ENCODE assay signal across 9 cellular contexts in genomic region chr2:100281521-100282438, GRCh38. TPM values are rescaled to one million over a fixed set of nuclear protein-coding genes. Genes with fewer than 3 reads are reported as not detected.
A peak's percentile ranks its signal among the peaks of the same experiment; 100 is the strongest.
DNase-seq lines count a peak whose midpoint lies in the region; ATAC-seq and TF ChIP-seq lines count a peak whose summit lies in the region.
"Had no signal": no experiment of that assay in that cellular context is flagged by ENCODE, and none has a peak within 500 bp of the region (broad histone marks: within the 10 kb centered on the region; RNA-seq: fewer than 3 reads in every experiment).

No MANE protein-coding gene starts in this region.

- peak; percentile 50 for ATAC-seq in activated CD8-positive, alpha-beta T cell treated with anti-CD3 and anti-CD28 coated beads for 36 hours
- ATAC-seq in mucosa of descending colon (no peak), left lobe of liver (no peak)

- H3K36me3 Mint-ChIP-seq in HFFc6 (ENCODE audit: low read depth) = no peaks in the 10 kb centered on the region
- no peaks in the 10 kb centered on the region for H3K36me3 Mint-ChIP-seq in activated CD8-positive, alpha-beta T cell treated with anti-CD3 and anti-CD28 coated beads for 36 hours (ENCODE audit: low read depth)
- peaks cover 49% of the 10 kb centered on the region for H3K36me3 Mint-ChIP-seq in Calu3 (ENCODE audit: insufficient read depth, unreplicated experiment)

- no peaks in the 10 kb centered on the region for H3K9me3 Mint-ChIP-seq in HFFc6
- H3K9me3 Mint-ChIP-seq in activated CD8-positive, alpha-beta T cell treated with anti-CD3 and anti-CD28 coated beads for 36 hours = no peaks in the 10 kb centered on the region
- no peaks in the 10 kb centered on the region for H3K9me3 Mint-ChIP-seq in Calu3 (ENCODE audit: low read depth, unreplicated experiment)

- H3K27ac Mint-ChIP-seq in HFFc6 (no peak overlapping the region), Calu3 (ENCODE audit: unreplicated experiment) (no peak overlapping the region)
- H3K27ac Mint-ChIP-seq in activated CD8-positive, alpha-beta T cell treated with anti-CD3 and anti-CD28 coated beads for 36 hours = no peak overlapping the region

- no peaks in the 10 kb centered on the region for H3K9me3 ChIP-seq in mucosa of descending colon

- intact Hi-C loops in activated CD8-positive, alpha-beta T cell treated with anti-CD3 and anti-CD28 coated beads for 36 hours (cut with micrococcal nuclease) = no loop called here
- intact Hi-C loops in mucosa of descending colon (cut with DNase I, micrococcal nuclease) = no loop called here
- intact Hi-C loops in Calu3 (cut with micrococcal nuclease; ENCODE audit: unreplicated experiment) = no loop called here

- H3K4me1 Mint-ChIP-seq in HFFc6 (ENCODE audit: low read depth) (peaks cover 20% of the 10 kb centered on the region), Calu3 (ENCODE audit: low read depth, unreplicated experiment) (peaks cover 34% of the 10 kb centered on the region)
- H3K4me1 Mint-ChIP-seq in activated CD8-positive, alpha-beta T cell treated with anti-CD3 and anti-CD28 coated beads for 36 hours (ENCODE audit: low read depth) = peaks cover 18% of the 10 kb centered on the region

- DNase-seq in HFFc6 (no peak), fibroblast of pulmonary artery (ENCODE audit: low read depth) (peak; percentile 95), renal cortical epithelial cell (ENCODE audit: low read depth) (peak; percentile 19), mucosa of descending colon (no peak), left lobe of liver (ENCODE audit: low spot score) (no peak), Calu3 (no peak)
- peak; percentile 49 for DNase-seq in activated CD8-positive, alpha-beta T cell treated with anti-CD3 and anti-CD28 coated beads for 36 hours
- no peak for DNase-seq in stimulated activated naive CD4-positive, alpha-beta T cell treated with Interleukin-2 at 50 U/mL for 16 hours (lab: John Stamatoyannopoulos, UW)
- DNase-seq: trophoblast cell had no signal

- H3K4me3 ChIP-seq in fibroblast of pulmonary artery (replicated peaks; ENCODE audit: low read depth, low read length) (peak overlapping the region; percentile 20), mucosa of descending colon (no peak overlapping the region)

- peak overlapping the region; percentile 3 for H3K4me3 Mint-ChIP-seq in HFFc6
- H3K4me3 Mint-ChIP-seq in activated CD8-positive, alpha-beta T cell treated with anti-CD3 and anti-CD28 coated beads for 36 hours = no peak overlapping the region
- no peak overlapping the region for H3K4me3 Mint-ChIP-seq in Calu3 (ENCODE audit: low read depth, unreplicated experiment)

- CTCF ChIA-PET in activated CD8-positive, alpha-beta T cell treated with anti-CD3 and anti-CD28 coated beads for 36 hours (lab: Charles Lee) = interaction anchor here (1.4 kb wide), 1 partner anchor 35 kb away, joined by 4 read pairs; no protein-coding TSS in a partner anchor
- CTCF ChIA-PET in Calu3 (lab: Charles Lee) = no interaction called here

- POLR2A ChIA-PET in activated CD8-positive, alpha-beta T cell treated with anti-CD3 and anti-CD28 coated beads for 36 hours (lab: Charles Lee) = no interaction called here

- H3K27me3 Mint-ChIP-seq in HFFc6 (ENCODE audit: insufficient read depth) = peaks cover 33% of the 10 kb centered on the region
- H3K27me3 Mint-ChIP-seq in activated CD8-positive, alpha-beta T cell treated with anti-CD3 and anti-CD28 coated beads for 36 hours = peaks cover 14% of the 10 kb centered on the region
- no peaks in the 10 kb centered on the region for H3K27me3 Mint-ChIP-seq in Calu3 (ENCODE audit: unreplicated experiment)

- TF ChIP-seq CTCF in HFFc6 (IDR thresholded peaks at IDR 0.05) (no peak), fibroblast of pulmonary artery (IDR thresholded peaks at IDR 0.05; ENCODE audit: low read length, missing control alignments) (no peak), mucosa of descending colon (IDR thresholded peaks at IDR 0.05) (no peak), Calu3 (IDR thresholded peaks at IDR 0.05; ENCODE audit: unreplicated experiment) (no peak)
- TF ChIP-seq CTCF in activated CD8-positive, alpha-beta T cell treated with anti-CD3 and anti-CD28 coated beads for 36 hours (IDR thresholded peaks at IDR 0.05) = no peak

- BruUV-seq in Calu3 (replicated peaks; lab: Mats Ljungman, UMichigan) = no TSS peak

- H3K36me3 ChIP-seq in mucosa of descending colon (ENCODE audit: low read depth) = no peaks in the 10 kb centered on the region

- H3K4me1 ChIP-seq in mucosa of descending colon (ENCODE audit: low read depth) = no peaks in the 10 kb centered on the region

RNA-seq across cellular contexts. Expression of gene LONRF2, which starts 40.5 kb away (rescaled TPM):
- total RNA-seq in HFFc6 (2021; fragmentation: NEBNext Ultra II Directional; extraction: Animal tissue kit (Norgen Biotek cat#: 25700)) = not detected
- under 1 TPM; 0.04 to 0.20 TPM for total RNA-seq in activated CD8-positive, alpha-beta T cell treated with anti-CD3 and anti-CD28 coated beads for 36 hours
- total RNA-seq in renal cortical epithelial cell (0.17 and 0.35 TPM in 2 replicates), mucosa of descending colon (10 to 100 TPM in 1 of 3 donors, under 1 TPM in 2; 0.41 to 19.9 (median 0.67) TPM), left lobe of liver (0.68 TPM), Calu3 (2022) (8.7 and 9.7 TPM in 2 replicates)

Comparison
In these comparisons a context has a peak if more than half of its experiments do, and no peak if none do; other contexts are left out.
1. DNase-seq: peak in activated CD8-positive, alpha-beta T cell treated with anti-CD3 and anti-CD28 coated beads for 36 hours (single experiment), fibroblast of pulmonary artery (single experiment) and renal cortical epithelial cell (single experiment); none in HFFc6 (single experiment), mucosa of descending colon (0 of 3), stimulated activated naive CD4-positive, alpha-beta T cell treated with Interleukin-2 at 50 U/mL for 16 hours (single experiment), left lobe of liver (single experiment) and Calu3 (single experiment).